ENCODE assay signal across 15 cellular contexts in genomic region chr15:60611592-60612346, GRCh38.
"Had no signal": no experiment of that assay in that cellular context is flagged by ENCODE, and none has a peak within 500 bp of the region (broad histone marks: within the 10 kb centered on the region; RNA-seq: fewer than 3 reads in every experiment).

No MANE protein-coding gene starts in this region.

- H3K36me3 ChIP-seq: right lobe of liver, stomach had no signal

- ATAC-seq: activated naive CD4-positive, alpha-beta T cell treated with anti-CD3 and anti-CD28 coated beads, Interleukin-2, amount 50 U/mL, for 72 hours; activated T-cell treated with anti-CD3 and anti-CD28 coated beads, Interleukin-2, amount 50 U/mL, for 72 hours; right lobe of liver had no signal

- H3K4me3 ChIP-seq: right lobe of liver, stomach had no signal

- H3K27ac ChIP-seq: right lobe of liver, stomach had no signal

- H3K9me3 ChIP-seq: right lobe of liver, stomach had no signal

- H3K27me3 ChIP-seq: right lobe of liver had no signal

- DNase-seq: activated B cell treated with CpG ODN at 0.5 μM for 24 hours; activated CD4-positive, alpha-beta T cell treated with anti-CD3 and anti-CD28 coated beads for 48 hours; activated CD8-positive, alpha-beta memory T cell treated with anti-CD3 and anti-CD28 coated beads, Interleukin-2, amount 50 U/mL, for 48 hours; activated gamma-delta T cell; activated T-cell treated with anti-CD3 and anti-CD28 coated beads, Interleukin-2, amount 50 U/mL, for 72 hours; amniotic stem cell; cortex of kidney; effector CD4-positive, alpha-beta T cell; kidney glomerular epithelial cell; right lobe of liver; stimulated activated CD4-positive, alpha-beta T cell treated with anti-CD3 and anti-CD28 coated beads, Interleukin-1b, Interleukin-23, amount 100 ng/mL, for 48 hours; stomach; T-helper 2 cell had no signal

- FAIRE-seq: endothelial cell of umbilical vein had no signal
